In the genomic region with DNA sequence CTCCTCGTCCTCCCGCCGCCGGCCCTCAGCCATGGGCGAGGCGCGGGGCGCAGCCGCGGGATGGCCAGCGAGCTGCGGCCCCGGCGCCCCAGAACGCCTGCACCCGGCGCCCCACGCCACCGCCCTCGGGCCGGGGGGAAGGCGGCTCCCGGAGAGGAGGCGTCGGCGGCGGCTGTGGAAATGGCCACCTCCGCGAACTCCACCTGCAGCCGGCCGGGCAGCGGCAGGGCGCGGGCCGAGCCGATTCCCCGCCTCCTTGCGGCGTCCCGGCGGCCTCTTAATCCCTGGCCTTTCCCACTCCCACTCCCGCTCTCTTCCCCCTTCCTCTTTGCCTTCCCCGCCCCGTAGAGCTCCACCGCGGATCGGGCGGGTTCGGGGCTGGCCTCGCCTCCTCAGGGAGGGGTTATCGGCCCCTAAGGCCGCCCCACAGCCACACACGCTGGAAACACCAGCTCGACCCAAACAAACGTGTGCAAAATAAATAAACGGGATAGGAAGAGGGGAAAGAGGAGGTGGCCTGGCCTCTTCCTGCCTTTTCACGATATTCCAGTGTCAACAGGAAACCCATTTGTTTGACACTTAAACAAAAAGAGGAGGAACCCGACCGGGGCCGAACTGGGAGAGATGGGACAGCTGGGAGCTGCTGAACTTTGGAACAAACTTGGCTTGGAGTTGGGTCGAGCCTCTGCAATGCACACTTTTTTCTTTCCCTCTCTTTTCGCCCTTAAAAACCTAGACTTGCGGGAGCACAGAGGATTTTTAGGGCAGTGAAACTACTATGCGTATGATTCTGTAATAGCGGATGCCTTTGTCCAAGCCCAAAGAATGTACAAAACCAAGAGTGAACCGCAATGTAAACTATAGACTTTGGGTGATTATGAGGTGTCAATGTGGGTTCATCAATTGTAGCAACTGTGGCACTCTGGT, we compare ENCODE assay signal across 1 cellular context.
TF ChIP-seq lines count a peak whose summit lies in the region.

SH3D19 (minus strand) TSS at position 286 of the 927 bp plus-strand sequence; CDS start at position 33, 253 bp downstream.

TF ChIP-seq in HepG2, 621 proteins besides CTCF, POLR2A, EP300 and RAD21 (continued from another document and continues in another):
- TF ChIP-seq IRX3 (CRISPR knock-in tag; IDR thresholded peaks at IDR 0.05; ENCODE audit: borderline replicate concordance, low read depth) (peak; percentile 77; the same call in 1 of the 2 replicates), SRY (CRISPR knock-in tag; IDR thresholded peaks at IDR 0.05) (peak; percentile 67; the same call in 1 of the 2 replicates), IRF1 (CRISPR knock-in tag; IDR thresholded peaks at IDR 0.05; ENCODE audit: low read depth) (peak; percentile 25; the same call in 1 of the 2 replicates), MXD4 (CRISPR knock-in tag; IDR thresholded peaks at IDR 0.05) (peak; percentile 78; the same call in 1 of the 2 replicates), ZNF776 (CRISPR knock-in tag; IDR thresholded peaks at IDR 0.05) (peak; percentile 44; the same call in 1 of the 2 replicates), ZNF207 (IDR thresholded peaks at IDR 0.05; ENCODE audit: borderline replicate concordance) (no peak), SNAPC2 (CRISPR knock-in tag; IDR thresholded peaks at IDR 0.05) (peak; percentile 85; the same call in 1 of the 2 replicates), POLR2AphosphoS5 (IDR thresholded peaks at IDR 0.05; ENCODE audit: low read depth, low read length) (peak; percentile 69), RARA (CRISPR knock-in tag; IDR thresholded peaks at IDR 0.05) (peak; percentile 84), ZNF17 (CRISPR knock-in tag; IDR thresholded peaks at IDR 0.05) (0 out of 2 replicates have a peak, but pooled peaks have one; percentile 53), ELF3 (CRISPR knock-in tag; IDR thresholded peaks at IDR 0.05) (peak; percentile 97), ZC3H13 (CRISPR knock-in tag; IDR thresholded peaks at IDR 0.05) (peak; percentile 80), ZNF33B (CRISPR knock-in tag; IDR thresholded peaks at IDR 0.05) (no peak; the same call in 1 of the 2 replicates), PITX1 (CRISPR knock-in tag; IDR thresholded peaks at IDR 0.05) (peak; percentile 96), SRSF4 (IDR thresholded peaks at IDR 0.05; ENCODE audit: low read depth, low read length, poor library complexity, severe bottlenecking) (no peak), ZSCAN30 (CRISPR knock-in tag; IDR thresholded peaks at IDR 0.05) (peak; percentile 92), ATM (IDR thresholded peaks at IDR 0.05; ENCODE audit: borderline replicate concordance) (no peak), ZNF549 (CRISPR knock-in tag; IDR thresholded peaks at IDR 0.05) (no peak), NPAS2 (CRISPR knock-in tag; IDR thresholded peaks at IDR 0.05; ENCODE audit: borderline replicate concordance) (no peak), ZNF431 (CRISPR knock-in tag; IDR thresholded peaks at IDR 0.05; ENCODE audit: borderline replicate concordance, low read depth) (peak; percentile 91; the same call in 1 of the 2 replicates), ZFY (CRISPR knock-in tag; IDR thresholded peaks at IDR 0.05) (peak; percentile 58; the same call in 1 of the 2 replicates), ZNF614 (CRISPR knock-in tag; IDR thresholded peaks at IDR 0.05; ENCODE audit: borderline replicate concordance) (peak; percentile 86), HES4 (CRISPR knock-in tag; IDR thresholded peaks at IDR 0.05; ENCODE audit: borderline replicate concordance) (peak; percentile 81; the same call in 1 of the 2 replicates), ZNF605 (CRISPR knock-in tag; IDR thresholded peaks at IDR 0.05) (peak; percentile 59; the same call in 1 of the 2 replicates), HHEX (CRISPR knock-in tag; IDR thresholded peaks at IDR 0.05) (peak; percentile 38; the same call in 1 of the 2 replicates), ZNF772 (CRISPR knock-in tag; IDR thresholded peaks at IDR 0.05) (peak; percentile 43; the same call in 1 of the 2 replicates), RBM39 (IDR thresholded peaks at IDR 0.05; ENCODE audit: low read depth, low read length, poor library complexity, severe bottlenecking) (peak; percentile 69), NFIC (IDR thresholded peaks at IDR 0.05; ENCODE audit: low read length) (peak; percentile 72; the same call in 1 of the 2 replicates), GATAD2A (CRISPR knock-in tag; IDR thresholded peaks at IDR 0.05) (peak; percentile 96), ZNF790 (CRISPR knock-in tag; IDR thresholded peaks at IDR 0.05; ENCODE audit: borderline replicate concordance) (no peak), THYN1 (CRISPR knock-in tag; IDR thresholded peaks at IDR 0.05; ENCODE audit: borderline replicate concordance, low read depth) (0 out of 2 replicates have a peak, but pooled peaks have one; percentile 83), STAT5B (CRISPR knock-in tag; IDR thresholded peaks at IDR 0.05) (peak; percentile 11; the same call in 1 of the 2 replicates), CREBL2 (CRISPR knock-in tag; IDR thresholded peaks at IDR 0.05; ENCODE audit: borderline replicate concordance) (no peak), ZNF550 (CRISPR knock-in tag; IDR thresholded peaks at IDR 0.05; ENCODE audit: borderline replicate concordance) (no peak), ZNF18 (CRISPR knock-in tag; IDR thresholded peaks at IDR 0.05; ENCODE audit: insufficient replicate concordance) (peak; percentile 92), ZNF710 (CRISPR knock-in tag; IDR thresholded peaks at IDR 0.05; ENCODE audit: borderline replicate concordance) (peak; percentile 98), KLF16 (CRISPR knock-in tag; IDR thresholded peaks at IDR 0.05) (peak in 1 of 2 experiments; percentile 93; a peak in 2 of 4 replicates), PAWR (CRISPR knock-in tag; IDR thresholded peaks at IDR 0.05; ENCODE audit: borderline replicate concordance) (no peak), MIXL1 (CRISPR knock-in tag; IDR thresholded peaks at IDR 0.05) (peak; percentile 83), FOSL2 (CRISPR knock-in tag; IDR thresholded peaks at IDR 0.05) (peak; percentile 89), MTA3 (CRISPR knock-in tag; IDR thresholded peaks at IDR 0.05) (no peak)
- TF ChIP-seq, protein P1, sequence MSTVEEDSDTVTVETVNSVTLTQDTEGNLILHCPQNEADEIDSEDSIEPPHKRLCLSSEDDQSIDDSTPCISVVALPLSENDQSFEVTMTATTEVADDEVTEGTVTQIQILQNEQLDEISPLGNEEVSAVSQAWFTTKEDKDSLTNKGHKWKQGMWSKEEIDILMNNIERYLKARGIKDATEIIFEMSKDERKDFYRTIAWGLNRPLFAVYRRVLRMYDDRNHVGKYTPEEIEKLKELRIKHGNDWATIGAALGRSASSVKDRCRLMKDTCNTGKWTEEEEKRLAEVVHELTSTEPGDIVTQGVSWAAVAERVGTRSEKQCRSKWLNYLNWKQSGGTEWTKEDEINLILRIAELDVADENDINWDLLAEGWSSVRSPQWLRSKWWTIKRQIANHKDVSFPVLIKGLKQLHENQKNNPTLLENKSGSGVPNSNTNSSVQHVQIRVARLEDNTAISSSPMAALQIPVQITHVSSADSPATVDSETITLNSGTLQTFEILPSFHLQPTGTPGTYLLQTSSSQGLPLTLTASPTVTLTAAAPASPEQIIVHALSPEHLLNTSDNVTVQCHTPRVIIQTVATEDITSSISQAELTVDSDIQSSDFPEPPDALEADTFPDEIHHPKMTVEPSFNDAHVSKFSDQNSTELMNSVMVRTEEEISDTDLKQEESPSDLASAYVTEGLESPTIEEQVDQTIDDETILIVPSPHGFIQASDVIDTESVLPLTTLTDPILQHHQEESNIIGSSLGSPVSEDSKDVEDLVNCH (CRISPR knock-in tag; IDR thresholded peaks at IDR 0.05): no peak
- TF ChIP-seq, protein P2, sequence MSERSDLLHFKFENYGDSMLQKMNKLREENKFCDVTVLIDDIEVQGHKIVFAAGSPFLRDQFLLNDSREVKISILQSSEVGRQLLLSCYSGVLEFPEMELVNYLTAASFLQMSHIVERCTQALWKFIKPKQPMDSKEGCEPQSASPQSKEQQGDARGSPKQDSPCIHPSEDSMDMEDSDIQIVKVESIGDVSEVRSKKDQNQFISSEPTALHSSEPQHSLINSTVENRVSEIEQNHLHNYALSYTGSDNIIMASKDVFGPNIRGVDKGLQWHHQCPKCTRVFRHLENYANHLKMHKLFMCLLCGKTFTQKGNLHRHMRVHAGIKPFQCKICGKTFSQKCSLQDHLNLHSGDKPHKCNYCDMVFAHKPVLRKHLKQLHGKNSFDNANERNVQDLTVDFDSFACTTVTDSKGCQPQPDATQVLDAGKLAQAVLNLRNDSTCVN (CRISPR knock-in tag; IDR thresholded peaks at IDR 0.05; ENCODE audit: borderline replicate concordance): peak; percentile 69; the same call in 1 of the 2 replicates
- TF ChIP-seq, protein P3, sequence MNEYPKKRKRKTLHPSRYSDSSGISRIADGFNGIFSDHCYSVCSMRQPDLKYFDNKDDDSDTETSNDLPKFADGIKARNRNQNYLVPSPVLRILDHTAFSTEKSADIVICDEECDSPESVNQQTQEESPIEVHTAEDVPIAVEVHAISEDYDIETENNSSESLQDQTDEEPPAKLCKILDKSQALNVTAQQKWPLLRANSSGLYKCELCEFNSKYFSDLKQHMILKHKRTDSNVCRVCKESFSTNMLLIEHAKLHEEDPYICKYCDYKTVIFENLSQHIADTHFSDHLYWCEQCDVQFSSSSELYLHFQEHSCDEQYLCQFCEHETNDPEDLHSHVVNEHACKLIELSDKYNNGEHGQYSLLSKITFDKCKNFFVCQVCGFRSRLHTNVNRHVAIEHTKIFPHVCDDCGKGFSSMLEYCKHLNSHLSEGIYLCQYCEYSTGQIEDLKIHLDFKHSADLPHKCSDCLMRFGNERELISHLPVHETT (CRISPR knock-in tag; conservative IDR thresholded peaks at IDR 0.05): 0 out of 2 replicates have a peak, but pooled peaks have one; percentile 55
- TF ChIP-seq, protein P4, sequence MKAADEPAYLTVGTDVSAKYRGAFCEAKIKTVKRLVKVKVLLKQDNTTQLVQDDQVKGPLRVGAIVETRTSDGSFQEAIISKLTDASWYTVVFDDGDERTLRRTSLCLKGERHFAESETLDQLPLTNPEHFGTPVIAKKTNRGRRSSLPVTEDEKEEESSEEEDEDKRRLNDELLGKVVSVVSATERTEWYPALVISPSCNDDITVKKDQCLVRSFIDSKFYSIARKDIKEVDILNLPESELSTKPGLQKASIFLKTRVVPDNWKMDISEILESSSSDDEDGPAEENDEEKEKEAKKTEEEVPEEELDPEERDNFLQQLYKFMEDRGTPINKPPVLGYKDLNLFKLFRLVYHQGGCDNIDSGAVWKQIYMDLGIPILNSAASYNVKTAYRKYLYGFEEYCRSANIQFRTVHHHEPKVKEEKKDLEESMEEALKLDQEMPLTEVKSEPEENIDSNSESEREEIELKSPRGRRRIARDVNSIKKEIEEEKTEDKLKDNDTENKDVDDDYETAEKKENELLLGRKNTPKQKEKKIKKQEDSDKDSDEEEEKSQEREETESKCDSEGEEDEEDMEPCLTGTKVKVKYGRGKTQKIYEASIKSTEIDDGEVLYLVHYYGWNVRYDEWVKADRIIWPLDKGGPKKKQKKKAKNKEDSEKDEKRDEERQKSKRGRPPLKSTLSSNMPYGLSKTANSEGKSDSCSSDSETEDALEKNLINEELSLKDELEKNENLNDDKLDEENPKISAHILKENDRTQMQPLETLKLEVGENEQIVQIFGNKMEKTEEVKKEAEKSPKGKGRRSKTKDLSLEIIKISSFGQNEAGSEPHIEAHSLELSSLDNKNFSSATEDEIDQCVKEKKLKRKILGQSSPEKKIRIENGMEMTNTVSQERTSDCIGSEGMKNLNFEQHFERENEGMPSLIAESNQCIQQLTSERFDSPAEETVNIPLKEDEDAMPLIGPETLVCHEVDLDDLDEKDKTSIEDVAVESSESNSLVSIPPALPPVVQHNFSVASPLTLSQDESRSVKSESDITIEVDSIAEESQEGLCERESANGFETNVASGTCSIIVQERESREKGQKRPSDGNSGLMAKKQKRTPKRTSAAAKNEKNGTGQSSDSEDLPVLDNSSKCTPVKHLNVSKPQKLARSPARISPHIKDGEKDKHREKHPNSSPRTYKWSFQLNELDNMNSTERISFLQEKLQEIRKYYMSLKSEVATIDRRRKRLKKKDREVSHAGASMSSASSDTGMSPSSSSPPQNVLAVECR (CRISPR knock-in tag; IDR thresholded peaks at IDR 0.05; ENCODE audit: borderline replicate concordance): peak; percentile 70; the same call in 1 of the 2 replicates
- TF ChIP-seq, protein P5, sequence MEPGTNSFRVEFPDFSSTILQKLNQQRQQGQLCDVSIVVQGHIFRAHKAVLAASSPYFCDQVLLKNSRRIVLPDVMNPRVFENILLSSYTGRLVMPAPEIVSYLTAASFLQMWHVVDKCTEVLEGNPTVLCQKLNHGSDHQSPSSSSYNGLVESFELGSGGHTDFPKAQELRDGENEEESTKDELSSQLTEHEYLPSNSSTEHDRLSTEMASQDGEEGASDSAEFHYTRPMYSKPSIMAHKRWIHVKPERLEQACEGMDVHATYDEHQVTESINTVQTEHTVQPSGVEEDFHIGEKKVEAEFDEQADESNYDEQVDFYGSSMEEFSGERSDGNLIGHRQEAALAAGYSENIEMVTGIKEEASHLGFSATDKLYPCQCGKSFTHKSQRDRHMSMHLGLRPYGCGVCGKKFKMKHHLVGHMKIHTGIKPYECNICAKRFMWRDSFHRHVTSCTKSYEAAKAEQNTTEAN (CRISPR knock-in tag; conservative IDR thresholded peaks at IDR 0.05): peak; percentile 100
